Comparison of ENCODE assay signal across 19 cellular contexts in the genomic region with DNA sequence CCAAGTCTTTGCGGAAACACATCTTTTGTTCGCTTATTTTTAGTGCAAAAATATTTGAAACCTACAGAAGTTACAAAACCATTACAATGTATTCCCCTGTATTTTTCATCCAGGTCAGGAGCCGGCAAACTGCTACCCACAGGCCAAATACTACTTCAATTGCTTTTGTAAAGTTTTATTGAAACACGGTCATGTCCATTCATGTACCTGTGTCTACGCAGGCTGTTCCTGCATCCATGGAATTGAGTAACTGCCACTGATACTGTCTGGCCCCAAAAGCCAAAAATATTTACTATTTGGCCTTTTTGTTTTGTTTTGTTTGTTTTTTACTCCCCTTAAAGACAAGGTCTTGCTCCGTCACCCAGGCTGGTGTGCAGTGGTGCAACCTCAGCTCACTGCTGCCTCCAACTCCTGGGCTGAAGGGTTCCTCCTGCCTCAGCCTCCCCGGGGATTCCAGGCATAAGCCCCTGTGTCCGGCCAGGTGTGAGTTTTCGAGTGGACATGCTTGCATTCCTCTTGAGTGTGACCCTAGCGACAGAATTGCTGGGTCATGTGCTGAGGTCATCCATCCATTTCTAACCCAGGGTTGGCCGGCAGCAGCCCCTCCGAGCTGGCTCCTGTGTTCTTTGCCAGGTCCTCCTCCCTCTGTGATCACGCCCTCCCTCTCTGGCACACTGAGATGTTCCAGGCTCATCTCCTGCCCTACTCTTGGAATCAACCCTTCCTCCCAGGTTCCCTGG. TPM values are rescaled to one million over a fixed set of nuclear protein-coding genes. Genes with fewer than 3 reads are reported as not detected.
A peak's percentile ranks its signal among the peaks of the same experiment; 100 is the strongest.
DNase-seq lines count a peak whose midpoint lies in the region; ATAC-seq, FAIRE-seq and TF ChIP-seq lines count a peak whose summit lies in the region.
"Had no signal": no experiment of that assay in that cellular context is flagged by ENCODE, and none has a peak within 500 bp of the region (broad histone marks: within the 10 kb centered on the region; RNA-seq: fewer than 3 reads in every experiment).

No MANE protein-coding gene starts in this region.

- H3K36me3 Mint-ChIP-seq in T-helper 2 cell treated with Interferon-gamma antibody and Interleukin-4, amounts not matched to agents 5 μg/mL and 100 μg/mL, for 36 hours (ENCODE audit: low read depth): peaks cover 59% of the 10 kb centered on the region
- peaks cover 20 to 30% of the 10 kb centered on the region in 2 donors for H3K36me3 Mint-ChIP-seq in CD14-positive monocyte
- peaks cover 5% of the 10 kb centered on the region for H3K36me3 Mint-ChIP-seq in T-cell

- H3K27me3 Mint-ChIP-seq in T-helper 2 cell treated with Interferon-gamma antibody and Interleukin-4, amounts not matched to agents 5 μg/mL and 100 μg/mL, for 36 hours (ENCODE audit: low read depth): no peaks in the 10 kb centered on the region
- peaks cover 0 to 5% (median 2%) of the 10 kb centered on the region in 3 donors for H3K27me3 Mint-ChIP-seq in CD14-positive monocyte (ENCODE audit: low read depth in 3 of 3)
- H3K27me3 Mint-ChIP-seq in T-cell: no peaks in the 10 kb centered on the region

- peaks cover 26% of the 10 kb centered on the region for H3K4me1 Mint-ChIP-seq in T-helper 2 cell treated with Interferon-gamma antibody and Interleukin-4, amounts not matched to agents 5 μg/mL and 100 μg/mL, for 36 hours (ENCODE audit: low read depth)
- peaks cover 83% of the 10 kb centered on the region for H3K4me1 Mint-ChIP-seq in CD14-positive monocyte
- H3K4me1 Mint-ChIP-seq in T-cell: peaks cover 14 to 41% (median 27%) of the 10 kb centered on the region in 3 donors

- H3K27ac Mint-ChIP-seq in T-helper 2 cell treated with Interferon-gamma antibody and Interleukin-4, amounts not matched to agents 5 μg/mL and 100 μg/mL, for 36 hours: peak overlapping the region; percentile 70
- H3K27ac Mint-ChIP-seq in CD14-positive monocyte: peak overlapping the region in 5 of 7 donors; percentile 30 to 100 (median 72)
- H3K27ac Mint-ChIP-seq in T-cell: peak overlapping the region; percentile 34 to 57

- DNase-seq in T-helper 2 cell treated with Interferon-gamma antibody and Interleukin-4, amounts not matched to agents 5 μg/mL and 100 μg/mL, for 36 hours (ENCODE audit: low spot score): no peak
- DNase-seq in T-helper 2 cell: no peak
- peak; percentile 22 for DNase-seq in CD14-positive monocyte (ENCODE audit: low spot score)
- DNase-seq in T-cell: no peak
- peak; percentile 56 for DNase-seq in islet precursor cell
- DNase-seq in effector CD8-positive, alpha-beta T cell (lab: John Stamatoyannopoulos, UW): no peak
- no peak for DNase-seq in GM12891 (ENCODE audit: insufficient read length, low spot score)
- DNase-seq in mucosa of descending colon: no peak
- DNase-seq: 8988T, COR-L47, NCI-H146, NCI-H2081, NCI-H748 treated with DMSO at 0.1 percent for 48 hours, RPMI8226 had no signal

- no peaks in the 10 kb centered on the region for H3K36me3 ChIP-seq in mucosa of descending colon (ENCODE audit: low read depth)
- H3K36me3 ChIP-seq: HAP-1, SJSA1 had no signal

- no peak overlapping the region for H3K4me3 ChIP-seq in mucosa of descending colon
- H3K4me3 ChIP-seq: HAP-1, SJSA1 had no signal

- no peak for ATAC-seq in T-cell (replicated peaks in 1 of 4)
- ATAC-seq in mucosa of descending colon: no peak

- POLR2A ChIA-PET in T-cell (lab: Charles Lee): no interaction called here

- no peak for FAIRE-seq in GM12891 (lab: Jason Lieb, UNC)
- FAIRE-seq: GM19239 had no signal

- H3K4me3 Mint-ChIP-seq in T-helper 2 cell treated with Interferon-gamma antibody and Interleukin-4, amounts not matched to agents 5 μg/mL and 100 μg/mL, for 36 hours: no peak overlapping the region
- H3K4me3 Mint-ChIP-seq in CD14-positive monocyte (no peak overlapping the region), T-cell (no peak overlapping the region)

- H3K9me3 Mint-ChIP-seq in T-helper 2 cell treated with Interferon-gamma antibody and Interleukin-4, amounts not matched to agents 5 μg/mL and 100 μg/mL, for 36 hours: peaks cover 6% of the 10 kb centered on the region
- H3K9me3 Mint-ChIP-seq in CD14-positive monocyte: no peaks in the 10 kb centered on the region
- peaks cover 0 to 4% (median 0%) of the 10 kb centered on the region in 3 donors for H3K9me3 Mint-ChIP-seq in T-cell

- peaks cover 3% of the 10 kb centered on the region for H3K4me1 ChIP-seq in mucosa of descending colon (ENCODE audit: low read depth)
- H3K4me1 ChIP-seq: HAP-1 had no signal

- no peak for TF ChIP-seq POLR2A in GM12891 (IDR thresholded peaks at IDR 0.05; ENCODE audit: low read depth, low read length)

- TF ChIP-seq CTCF in CD14-positive monocyte (IDR thresholded peaks at IDR 0.05): no peak
- no peak for TF ChIP-seq CTCF in mucosa of descending colon (IDR thresholded peaks at IDR 0.05)

- intact Hi-C loops in CD14-positive monocyte (cut with micrococcal nuclease): no loop called here
- intact Hi-C loops in mucosa of descending colon (cut with DNase I, micrococcal nuclease): loop anchor here in 1 of 2 donors (10.0 kb wide), 2 partner anchors 203 to 283 kb away; no protein-coding TSS in a partner anchor

- no peaks in the 10 kb centered on the region for H3K9me3 ChIP-seq in mucosa of descending colon
- H3K9me3 ChIP-seq: HAP-1, SJSA1 had no signal

- CTCF ChIA-PET in T-cell (lab: Charles Lee): interaction anchor here in 1 of 2 donors (0.6 kb wide), 1 partner anchor 42 kb away, joined by 3 read pairs; no protein-coding TSS in a partner anchor

TF ChIP-seq in GM12891, 5 proteins besides CTCF, POLR2A, EP300 and RAD21:
- TF ChIP-seq POLR2AphosphoS5 (IDR thresholded peaks at IDR 0.05; ENCODE audit: low read depth, low read length) (no peak), PAX5 (IDR thresholded peaks at IDR 0.05; ENCODE audit: insufficient read depth, low read length, severe bottlenecking) (no peak), SPI1 (IDR thresholded peaks at IDR 0.05; ENCODE audit: low read depth, low read length) (no peak), POU2F2 (IDR thresholded peaks at IDR 0.05; ENCODE audit: low read depth, low read length) (no peak), TAF1 (IDR thresholded peaks at IDR 0.05; ENCODE audit: low read depth, low read length) (no peak)

RNA-seq across cellular contexts. Expression of a gene that starts 10.9 kb away (rescaled TPM):
- polyA plus RNA-seq in CD14-positive monocyte: 100 to 1,000 TPM; 105 to 131 TPM
- 100 to 1,000 TPM in 3 of 5 donors, 10 to 100 TPM in 2; 77.0 to 345 (median 324) TPM for total RNA-seq in T-cell
- polyA plus RNA-seq in GM12891 (2012; ENCODE audit: low read depth, missing spikeins): 10.8 TPM
- 1 to 10 TPM in 1 of 3 donors, under 1 TPM in 2; 0.38 to 2.5 (median 0.82) TPM for total RNA-seq in mucosa of descending colon
- total RNA-seq: SJSA1 had no signal

RNA-seq across cellular contexts. Expression of a gene that starts 18.0 kb away (rescaled TPM):
- 10 to 100 TPM; 28.6 to 34.5 TPM for polyA plus RNA-seq in CD14-positive monocyte
- total RNA-seq in T-cell (10 to 100 TPM; 47.2 to 69.5 (median 61.0) TPM), mucosa of descending colon (100 to 1,000 TPM in 1 of 3 donors, 10 to 100 TPM in 2; 52.6 to 103 (median 94.4) TPM)
- polyA plus RNA-seq in GM12891 (2012; ENCODE audit: low read depth, missing spikeins): 29.7 TPM

RNA-seq across cellular contexts. Expression of a gene that starts 31.9 kb away (rescaled TPM):
- polyA plus RNA-seq in CD14-positive monocyte: 10 to 100 TPM; 38.7 to 41.3 TPM
- 10 to 100 TPM in 1 of 5 donors, 1 to 10 TPM in 4; 1.8 to 13.2 (median 2.8) TPM for total RNA-seq in T-cell
- 15.9 TPM for polyA plus RNA-seq in GM12891 (2012; ENCODE audit: low read depth, missing spikeins)
- 1 to 10 TPM; 1.9 to 6.2 (median 4.3) TPM for total RNA-seq in mucosa of descending colon

RNA-seq across cellular contexts. Expression of a gene that starts 56.8 kb away (rescaled TPM):
- polyA plus RNA-seq in CD14-positive monocyte: not detected
- total RNA-seq in T-cell (1 to 10 TPM in 1 of 5 donors, under 1 TPM in 3, not detected in 1; 0.23 to 1.9 (median 0.39) TPM), mucosa of descending colon (1 to 10 TPM in 1 of 3 donors, under 1 TPM in 2; 0.75 to 2.7 (median 0.79) TPM)
- 0.03 TPM for polyA plus RNA-seq in GM12891 (2012; ENCODE audit: low read depth, missing spikeins)
- total RNA-seq: HT1080, NCI-H460, SJSA1 had no signal

Comparison
In these comparisons a context has a peak if more than half of its experiments do, and no peak if none do; other contexts are left out.
1. DNase-seq: peak in CD14-positive monocyte (single experiment) and islet precursor cell (single experiment); none in T-helper 2 cell treated with Interferon-gamma antibody and Interleukin-4, amounts not matched to agents 5 μg/mL and 100 μg/mL, for 36 hours (single experiment), T-helper 2 cell (0 of 5), T-cell (0 of 34), effector CD8-positive, alpha-beta T cell (single experiment), GM12891 (single experiment) and mucosa of descending colon (0 of 3).
2. RNA of a gene that starts 10.9 kb away (total RNA-seq): 77.0 to 345 TPM in T-cell; 0.38 to 2.5 TPM in mucosa of descending colon; every median in the first group is over 10 times any median in the second.
3. Peak in every context shown above with its lines, with median percentiles within 50 percentile points of each other: H3K27ac Mint-ChIP-seq.